Comparison of ENCODE assay signal across 9 cellular contexts in the genomic region with DNA sequence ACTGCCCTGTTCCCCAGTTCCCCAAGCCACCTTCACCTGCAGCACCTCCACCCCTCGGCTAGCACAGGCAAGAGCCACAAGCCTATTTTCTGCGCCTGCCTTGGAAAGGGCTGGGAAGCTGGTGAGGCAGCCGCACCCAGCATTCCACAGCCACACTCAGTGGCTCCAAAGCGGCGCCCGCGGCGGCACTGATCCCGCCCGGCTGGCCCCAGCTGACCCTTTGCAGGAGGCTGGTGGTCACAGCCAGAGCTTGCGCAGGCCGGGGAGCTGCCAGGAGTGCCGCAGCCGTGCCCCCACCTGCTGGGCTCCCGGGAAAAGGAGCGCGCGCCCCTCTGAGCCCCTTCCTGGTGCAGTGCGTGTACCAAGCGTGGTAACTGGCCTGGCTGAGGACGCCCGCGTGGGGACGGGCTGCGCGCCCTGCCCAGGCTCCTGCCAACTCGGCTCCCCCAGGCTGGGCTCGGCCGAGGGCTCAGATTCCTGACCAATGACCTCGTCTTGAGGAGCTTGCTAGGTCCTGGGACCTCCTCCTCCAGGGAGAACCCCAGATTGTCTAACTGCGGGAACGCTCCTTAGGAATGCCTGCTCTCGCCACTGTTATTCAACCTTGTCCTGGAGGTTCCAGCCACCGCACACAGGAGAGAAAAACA. TPM values are rescaled to one million over a fixed set of nuclear protein-coding genes. Genes with fewer than 3 reads are reported as not detected.
DNase-seq lines count a peak whose midpoint lies in the region; ATAC-seq, FAIRE-seq and TF ChIP-seq lines count a peak whose summit lies in the region.
"Had no signal": no experiment of that assay in that cellular context is flagged by ENCODE, and none has a peak within 500 bp of the region (broad histone marks: within the 10 kb centered on the region; RNA-seq: fewer than 3 reads in every experiment).

No MANE protein-coding gene starts in this region.

- H3K4me3 Mint-ChIP-seq in activated naive CD8-positive, alpha-beta T cell treated with anti-CD3 and anti-CD28 coated beads, Interleukin-2, amount 50 U/mL, for 24 hours, result no peak overlapping the region

- H3K27me3 Mint-ChIP-seq in activated naive CD8-positive, alpha-beta T cell treated with anti-CD3 and anti-CD28 coated beads, Interleukin-2, amount 50 U/mL, for 24 hours, result peaks cover 44% of the 10 kb centered on the region

- WGBS in A549 (ENCODE audit: missing lambda C conversion rate), result 5% methylated on average over 32 of the region's 34 CpGs
- 14% methylated on average over 12 of the region's 34 CpGs for WGBS in esophagus muscularis mucosa

- no peak; a peak in 1 of 5 replicates for TF ChIP-seq RAD21 in A549 (conservative IDR thresholded peaks at IDR 0.05 in 1 of 2, IDR thresholded peaks at IDR 0.05 in 1 of 2)

- ATAC-seq in A549, result peak; percentile 89 to 92
- no peak for ATAC-seq in activated naive CD8-positive, alpha-beta T cell treated with anti-CD3 and anti-CD28 coated beads, Interleukin-2, amount 50 U/mL, for 24 hours

- H3K27me3 ChIP-seq in MG63 (no peaks in the 10 kb centered on the region; the same call in 1 of the 2 replicates), esophagus muscularis mucosa (peaks cover 0 to 41% (median 10%) of the 10 kb centered on the region in 4 donors), mucosa of rectum (ENCODE audit: control insufficient read depth in 2 of 2, insufficient read depth in 2 of 2, low read length in 2 of 2) (peaks cover 9 to 22% of the 10 kb centered on the region in 2 donors)

- no peaks in the 10 kb centered on the region for H3K9me3 Mint-ChIP-seq in activated naive CD8-positive, alpha-beta T cell treated with anti-CD3 and anti-CD28 coated beads, Interleukin-2, amount 50 U/mL, for 24 hours

- H3K27ac ChIP-seq in A549 (peak overlapping the region; percentile 75 to 86), esophagus muscularis mucosa (replicated peaks in 1 of 4) (no peak overlapping the region), mucosa of rectum (ENCODE audit: low read depth in 2 of 2, low read length in 2 of 2) (no peak overlapping the region)

- no peak overlapping the region for H3K27ac Mint-ChIP-seq in activated naive CD8-positive, alpha-beta T cell treated with anti-CD3 and anti-CD28 coated beads, Interleukin-2, amount 50 U/mL, for 24 hours

- H3K36me3 ChIP-seq in MG63 (no peaks in the 10 kb centered on the region), esophagus muscularis mucosa (no peaks in the 10 kb centered on the region), mucosa of rectum (ENCODE audit: control insufficient read depth in 2 of 2, insufficient read depth in 2 of 2, low read length in 2 of 2) (no peaks in the 10 kb centered on the region)

- no peak for FAIRE-seq in A549 (lab: Jason Lieb, UNC)
- FAIRE-seq: frontal cortex had no signal

- intact Hi-C loops in esophagus muscularis mucosa (cut with DNase I), result no loop called here

- POLR2A ChIA-PET in A549 (lab: Yijun Ruan, JAX), result interaction anchor here (1.7 kb wide), 1 partner anchor 43 kb away, joined by 7 read pairs; no protein-coding TSS in a partner anchor

- H3K4me2 ChIP-seq in A549, result peak overlapping the region; percentile 90

- TF ChIP-seq POLR2A in A549 (IDR thresholded peaks at IDR 0.05; ENCODE audit: low read length), result peak; percentile 47; the same call in 1 of the 2 replicates
- no peak for TF ChIP-seq POLR2A in esophagus muscularis mucosa (IDR thresholded peaks at IDR 0.05; ENCODE audit: low read depth)

- peaks cover 31% of the 10 kb centered on the region for H3K4me1 ChIP-seq in A549
- H3K4me1 ChIP-seq in esophagus muscularis mucosa, result peaks cover 14 to 32% (median 27%) of the 10 kb centered on the region in 4 donors
- peaks cover 0 to 5% of the 10 kb centered on the region in 2 donors for H3K4me1 ChIP-seq in mucosa of rectum (ENCODE audit: control insufficient read depth in 2 of 2, insufficient read depth in 2 of 2, low read length in 2 of 2)

- no peaks in the 10 kb centered on the region for H3K9me3 ChIP-seq in A549
- no peaks in the 10 kb centered on the region for H3K9me3 ChIP-seq in MG63
- no peaks in the 10 kb centered on the region for H3K9me3 ChIP-seq in esophagus muscularis mucosa
- no peaks in the 10 kb centered on the region for H3K9me3 ChIP-seq in mucosa of rectum (ENCODE audit: control insufficient read depth in 2 of 2, low read length in 2 of 2)

- H3K4me3 ChIP-seq in A549, result peak overlapping the region; percentile 46
- H3K4me3 ChIP-seq in MG63, result peak overlapping the region; percentile 29
- H3K4me3 ChIP-seq in esophagus muscularis mucosa, result peak overlapping the region; percentile 39 to 53 (median 40)
- H3K4me3 ChIP-seq in mucosa of rectum (ENCODE audit: low read length in 2 of 2), result peak overlapping the region; percentile 4 to 37

- CTCF ChIA-PET in A549 (lab: Yijun Ruan, JAX), result interaction anchor here (0.6 to 2.0 kb wide), 6 partner anchors 10 to 597 kb away, joined by 3 to 5 read pairs (median 4); no protein-coding TSS in a partner anchor

- TF ChIP-seq EP300 in A549 (IDR thresholded peaks at IDR 0.05), result no peak
- no peak for TF ChIP-seq EP300 in esophagus muscularis mucosa (IDR thresholded peaks at IDR 0.05)

- peak; percentile 79 to 85 for DNase-seq in A549 (ENCODE audit: low read depth in 1 of 2, low spot score in 1 of 2)
- DNase-seq in MG63, result peak; percentile 72
- DNase-seq in esophagus muscularis mucosa (ENCODE audit: extremely low spot score), result no peak
- no peak for DNase-seq in HCEC 1CT
- DNase-seq in Ammon's horn (ENCODE audit: low spot score), result no peak
- DNase-seq in KG1 (lab: John Stamatoyannopoulos, UW), result no peak
- no peak for DNase-seq in activated naive CD8-positive, alpha-beta T cell treated with anti-CD3 and anti-CD28 coated beads, Interleukin-2, amount 50 U/mL, for 24 hours

- no peaks in the 10 kb centered on the region for H3K4me1 Mint-ChIP-seq in activated naive CD8-positive, alpha-beta T cell treated with anti-CD3 and anti-CD28 coated beads, Interleukin-2, amount 50 U/mL, for 24 hours

- H3K9ac ChIP-seq in mucosa of rectum (ENCODE audit: low read depth in 1 of 2, low read length in 2 of 2), result no peak overlapping the region

- H3K36me3 Mint-ChIP-seq in activated naive CD8-positive, alpha-beta T cell treated with anti-CD3 and anti-CD28 coated beads, Interleukin-2, amount 50 U/mL, for 24 hours (ENCODE audit: low read depth), result no peaks in the 10 kb centered on the region

- TF ChIP-seq CTCF in A549 (IDR thresholded peaks at IDR 0.05), result no peak
- TF ChIP-seq CTCF in esophagus muscularis mucosa (IDR thresholded peaks at IDR 0.05), result no peak

TF ChIP-seq in A549, 52 proteins besides CTCF, POLR2A, EP300 and RAD21 (continues in another document):
- TF ChIP-seq HEYL (CRISPR knock-in tag; IDR thresholded peaks at IDR 0.05) (no peak), FOSL2 (IDR thresholded peaks at IDR 0.05) (no peak), FOSL2 (CRISPR knock-in tag; IDR thresholded peaks at IDR 0.05) (no peak; the same call in 1 of the 2 replicates), FOSB (CRISPR knock-in tag; IDR thresholded peaks at IDR 0.05) (no peak), ZC3H11A (IDR thresholded peaks at IDR 0.05) (no peak), HDAC2 (IDR thresholded peaks at IDR 0.05) (no peak), RNF2 (IDR thresholded peaks at IDR 0.05; ENCODE audit: borderline replicate concordance, low read depth) (no peak; the same call in 1 of the 2 replicates), PHF8 (IDR thresholded peaks at IDR 0.05; ENCODE audit: borderline replicate concordance, low read depth) (no peak), GATA3 (IDR thresholded peaks at IDR 0.05; ENCODE audit: borderline replicate concordance) (peak; percentile 39; the same call in 1 of the 2 replicates), SREBF2 (IDR thresholded peaks at IDR 0.05) (no peak), RARB (CRISPR knock-in tag; IDR thresholded peaks at IDR 0.05) (no peak), SMC3 (IDR thresholded peaks at IDR 0.05) (0 out of 3 replicates have a peak, but pooled peaks have one; percentile 18), EHF (CRISPR knock-in tag; IDR thresholded peaks at IDR 0.05) (no peak), ZFP36 (IDR thresholded peaks at IDR 0.05; ENCODE audit: borderline replicate concordance, partially characterized antibody) (peak; percentile 95), TP53 (CRISPR knock-in tag; IDR thresholded peaks at IDR 0.05) (no peak), BHLHE40 (IDR thresholded peaks at IDR 0.05; ENCODE audit: low read depth, low read length) (no peak)
- TF ChIP-seq, protein P1, sequence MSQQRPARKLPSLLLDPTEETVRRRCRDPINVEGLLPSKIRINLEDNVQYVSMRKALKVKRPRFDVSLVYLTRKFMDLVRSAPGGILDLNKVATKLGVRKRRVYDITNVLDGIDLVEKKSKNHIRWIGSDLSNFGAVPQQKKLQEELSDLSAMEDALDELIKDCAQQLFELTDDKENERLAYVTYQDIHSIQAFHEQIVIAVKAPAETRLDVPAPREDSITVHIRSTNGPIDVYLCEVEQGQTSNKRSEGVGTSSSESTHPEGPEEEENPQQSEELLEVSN (IDR thresholded peaks at IDR 0.05; ENCODE audit: borderline replicate concordance, low read depth), result peak; percentile 53; the same call in 1 of the 2 replicates
- TF ChIP-seq, protein P2, sequence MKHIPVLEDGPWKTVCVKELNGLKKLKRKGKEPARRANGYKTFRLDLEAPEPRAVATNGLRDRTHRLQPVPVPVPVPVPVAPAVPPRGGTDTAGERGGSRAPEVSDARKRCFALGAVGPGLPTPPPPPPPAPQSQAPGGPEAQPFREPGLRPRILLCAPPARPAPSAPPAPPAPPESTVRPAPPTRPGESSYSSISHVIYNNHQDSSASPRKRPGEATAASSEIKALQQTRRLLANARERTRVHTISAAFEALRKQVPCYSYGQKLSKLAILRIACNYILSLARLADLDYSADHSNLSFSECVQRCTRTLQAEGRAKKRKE (CRISPR knock-in tag; IDR thresholded peaks at IDR 0.05; ENCODE audit: low read depth), result no peak

RNA-seq across cellular contexts. Expression of a gene that starts 13.3 kb away (rescaled TPM):
- polyA plus RNA-seq in A549 (2011; rRNA removed) (0.20 and 0.41 TPM in 2 replicates), A549 (2017; fragmentation: RNase III; extraction: RNeasy Plus Mini Kit Qiagen cat#74134 plus additional on column Dnase treatment) (not detected in 3 replicates)
- polyA plus RNA-seq in A549 (2012; cell fraction: cytosol; rRNA removed), result 0.03 and 0.08 TPM in 2 replicates
- polyA plus RNA-seq in A549 (2012; cell fraction: nucleus; rRNA removed), result 0.07 and 0.20 TPM in 2 replicates
- 0.08 TPM in 1 of 2 replicates, not detected in the other for polyA minus RNA-seq in A549 (2011; rRNA and poly(A)+ RNA removed)
- not detected in 2 replicates for total RNA-seq in MG63 (2014; rRNA removed; shearing (Covaris generic); ENCODE audit: low replicate concordance)
- 1 to 10 TPM in 2 of 4 donors, under 1 TPM in 2; 0.33 to 2.5 (median 0.75) TPM for total RNA-seq in esophagus muscularis mucosa

RNA-seq across cellular contexts. Expression of a gene that starts 46.7 kb away (rescaled TPM):
- polyA plus RNA-seq in A549 (2011; rRNA removed), result 2,741 and 3,443 TPM in 2 replicates
- 2,155 and 2,437 TPM in 2 replicates for polyA plus RNA-seq in A549 (2012; cell fraction: cytosol; rRNA removed)
- 3,552 and 3,648 TPM in 2 replicates for polyA plus RNA-seq in A549 (2012; cell fraction: nucleus; rRNA removed)
- polyA plus RNA-seq in A549 (2017; fragmentation: RNase III; extraction: RNeasy Plus Mini Kit Qiagen cat#74134 plus additional on column Dnase treatment), result 3,389 to 3,848 TPM (median 3,810 TPM) in 3 replicates
- 2,968 and 3,588 TPM in 2 replicates for polyA minus RNA-seq in A549 (2011; rRNA and poly(A)+ RNA removed)
- total RNA-seq in MG63 (2014; rRNA removed; shearing (Covaris generic); ENCODE audit: low replicate concordance), result 3,484 and 3,839 TPM in 2 replicates
- 100 to 1,000 TPM; 392 to 605 (median 482) TPM for total RNA-seq in esophagus muscularis mucosa

Comparison
In these comparisons a context has a peak if more than half of its experiments do, and no peak if none do; other contexts are left out.
1. DNase-seq: peak in A549 (2 of 2) and MG63 (single experiment); none in esophagus muscularis mucosa (single experiment), HCEC 1CT (single experiment), Ammon's horn (single experiment), KG1 (single experiment) and activated naive CD8-positive, alpha-beta T cell treated with anti-CD3 and anti-CD28 coated beads, Interleukin-2, amount 50 U/mL, for 24 hours (single experiment).
2. H3K27ac ChIP-seq: peak in A549 (2 of 2); none in esophagus muscularis mucosa (0 of 4) and mucosa of rectum (0 of 2).
3. Peak in every context shown above with its lines, with median percentiles within 50 percentile points of each other: H3K4me3 ChIP-seq.